Comparison of ENCODE assay signal across 12 cellular contexts in genomic region chr2:130759906-130760753, GRCh38. TPM values are rescaled to one million over a fixed set of nuclear protein-coding genes. Genes with fewer than 3 reads are reported as not detected.
DNase-seq lines count a peak whose midpoint lies in the region; ATAC-seq and TF ChIP-seq lines count a peak whose summit lies in the region.
"Had no signal": no experiment of that assay in that cellular context is flagged by ENCODE, and none has a peak within 500 bp of the region (broad histone marks: within the 10 kb centered on the region; RNA-seq: fewer than 3 reads in every experiment).

No MANE protein-coding gene starts in this region.

- TF ChIP-seq CTCF in nephron progenitor cell (IDR thresholded peaks at IDR 0.05) = no peak

- no peak overlapping the region for H3K27ac ChIP-seq in SJCRH30
- H3K27ac ChIP-seq: spleen had no signal

- H3K27me3 Mint-ChIP-seq in nephron progenitor cell (ENCODE audit: low read depth, poor library complexity) = peaks cover 58% of the 10 kb centered on the region

- H3K4me3 ChIP-seq in SJCRH30 = no peak overlapping the region
- H3K4me3 ChIP-seq: spleen had no signal

- no peaks in the 10 kb centered on the region for H3K36me3 Mint-ChIP-seq in nephron progenitor cell (ENCODE audit: low read depth)

- DNase-seq in H4 (ENCODE audit: low spot score) (peak; percentile 53), NCI-H1105 (lab: John Stamatoyannopoulos, UW) (peak; percentile 82), SJCRH30 (peak; percentile 53 to 65), nephron progenitor cell (no peak), activated gamma-delta T cell (lab: John Stamatoyannopoulos, UW) (no peak)
- DNase-seq: Calu3 had no signal

- H3K4me3 Mint-ChIP-seq in nephron progenitor cell = no peak overlapping the region
- H3K4me3 Mint-ChIP-seq: activated T-helper 17 cell treated with anti-CD3 and anti-CD28 coated beads, Interleukin-2, amount 50 U/mL, for 72 hours; central memory CD8-positive, alpha-beta T cell had no signal

- H3K4me1 ChIP-seq in SJCRH30 = no peaks in the 10 kb centered on the region

- peaks cover 5% of the 10 kb centered on the region for H3K4me1 Mint-ChIP-seq in nephron progenitor cell
- H3K4me1 Mint-ChIP-seq: activated T-helper 17 cell treated with anti-CD3 and anti-CD28 coated beads, Interleukin-2, amount 50 U/mL, for 72 hours; central memory CD8-positive, alpha-beta T cell had no signal

- peaks cover 11% of the 10 kb centered on the region; the same call in 1 of the 2 replicates for H3K27me3 ChIP-seq in SJCRH30

- H3K36me3 ChIP-seq in SJCRH30 = no peaks in the 10 kb centered on the region
- H3K36me3 ChIP-seq: spleen had no signal

- ATAC-seq in HG02973 (IDR thresholded peaks at IDR 0.05; ENCODE audit: unreplicated experiment) (no peak), GM18502 (IDR thresholded peaks at IDR 0.05; ENCODE audit: poor library complexity, unreplicated experiment) (no peak)
- ATAC-seq: activated T-helper 17 cell treated with anti-CD3 and anti-CD28 coated beads, Interleukin-2, amount 50 U/mL, for 72 hours had no signal

- H3K9me3 ChIP-seq in SJCRH30 (replicated peaks) = no peaks in the 10 kb centered on the region
- H3K9me3 ChIP-seq: spleen had no signal

- peak overlapping the region; percentile 66 for H3K27ac Mint-ChIP-seq in nephron progenitor cell
- H3K27ac Mint-ChIP-seq: activated T-helper 17 cell treated with anti-CD3 and anti-CD28 coated beads, Interleukin-2, amount 50 U/mL, for 72 hours had no signal

- H3K9me3 Mint-ChIP-seq in nephron progenitor cell = no peaks in the 10 kb centered on the region
- H3K9me3 Mint-ChIP-seq: activated T-helper 17 cell treated with anti-CD3 and anti-CD28 coated beads, Interleukin-2, amount 50 U/mL, for 72 hours; central memory CD8-positive, alpha-beta T cell had no signal

RNA-seq across cellular contexts. Expression of gene AMER3, which starts 4.8 kb away (rescaled TPM):
- total RNA-seq in H4 (2014; rRNA removed; shearing (Covaris generic)) = not detected in 2 replicates
- total RNA-seq in SJCRH30 (2014; rRNA removed; shearing (Covaris generic)) = not detected in 2 replicates
- total RNA-seq: activated T-helper 17 cell treated with anti-CD3 and anti-CD28 coated beads, Interleukin-2, amount 50 U/mL, for 72 hours; Calu3; fibroblast of lung; spleen had no signal

RNA-seq across cellular contexts. Expression of gene GPR148, which starts 31.3 kb away (rescaled TPM):
- not detected in 2 replicates for total RNA-seq in H4 (2014; rRNA removed; shearing (Covaris generic))
- not detected in 2 replicates for total RNA-seq in SJCRH30 (2014; rRNA removed; shearing (Covaris generic))
- total RNA-seq: activated T-helper 17 cell treated with anti-CD3 and anti-CD28 coated beads, Interleukin-2, amount 50 U/mL, for 72 hours; Calu3; fibroblast of lung; spleen had no signal

Comparison
In these comparisons a context has a peak if more than half of its experiments do, and no peak if none do; other contexts are left out.
1. DNase-seq: peak in H4 (single experiment), NCI-H1105 (single experiment) and SJCRH30 (2 of 2); none in nephron progenitor cell (single experiment) and activated gamma-delta T cell (single experiment).